8 cellular contexts compared by ENCODE assay signal in the genomic region with DNA sequence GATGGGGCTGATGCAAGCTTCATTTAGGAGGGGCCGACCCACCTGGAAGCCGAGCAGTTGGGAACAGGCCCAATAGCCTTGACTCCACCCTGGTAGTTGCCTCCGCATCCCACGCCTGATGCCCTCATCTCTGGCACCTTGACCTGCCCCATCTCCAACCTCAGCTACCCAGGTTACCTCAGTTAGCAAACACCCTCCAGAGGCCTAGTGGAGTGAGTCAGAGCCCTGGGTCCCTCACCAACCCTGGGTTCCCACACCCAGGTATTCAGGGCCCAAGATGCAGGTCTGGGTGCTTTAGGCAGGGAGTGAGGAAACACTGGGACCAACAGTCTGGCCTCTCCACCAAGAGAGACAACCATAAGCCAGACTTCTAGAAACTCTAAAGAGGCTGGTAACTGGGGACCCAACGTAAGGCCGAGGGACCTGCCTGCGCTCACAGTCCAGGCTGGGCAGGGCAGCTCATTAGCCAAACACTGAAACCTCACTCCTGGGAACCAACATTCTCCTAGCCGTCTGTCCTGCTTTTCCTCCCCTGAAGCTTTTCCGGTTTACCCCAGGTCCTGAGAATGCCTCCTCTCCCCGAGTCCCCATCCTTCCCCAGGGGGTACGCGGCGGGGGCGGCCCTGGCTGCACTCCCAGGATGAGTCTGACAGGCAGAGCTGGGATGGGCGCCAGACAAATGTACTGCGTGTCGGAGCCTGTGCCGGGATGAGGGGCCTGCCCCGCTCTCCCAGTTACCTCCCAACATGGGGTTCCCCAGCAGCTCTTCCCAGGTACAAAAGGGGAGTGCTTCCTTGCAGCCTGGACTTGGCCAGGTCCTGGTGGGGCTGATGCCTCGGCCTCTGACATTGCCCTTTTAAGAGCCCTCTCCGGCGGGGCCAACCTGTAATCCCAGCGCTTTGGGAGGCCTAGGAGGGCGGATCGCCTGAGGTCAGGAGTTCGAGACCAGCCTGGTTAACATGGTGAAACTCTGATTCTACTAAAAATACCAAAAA.
DNase-seq lines count a peak whose midpoint lies in the region; ATAC-seq and TF ChIP-seq lines count a peak whose summit lies in the region.

No MANE protein-coding gene starts in this region.

- no peaks in the 10 kb centered on the region for H3K4me1 ChIP-seq in MM.1S (ENCODE audit: low read length)

- ATAC-seq in GM19328 (IDR thresholded peaks at IDR 0.05; ENCODE audit: unreplicated experiment): no peak
- no peak for ATAC-seq in GM18873 (IDR thresholded peaks at IDR 0.05; ENCODE audit: low FRiP score, unreplicated experiment)

- H3K27me3 ChIP-seq in MM.1S (replicated peaks; ENCODE audit: insufficient read depth, low read length) (no peaks in the 10 kb centered on the region), brain microvascular endothelial cell (replicated peaks) (no peaks in the 10 kb centered on the region)

- H3K9me3 ChIP-seq in MM.1S (replicated peaks; ENCODE audit: insufficient read depth, low read length): no peaks in the 10 kb centered on the region

- H3K4me2 ChIP-seq in MM.1S (ENCODE audit: low read depth, low read length): no peak overlapping the region

- TF ChIP-seq CTCF in MM.1S (IDR thresholded peaks at IDR 0.05; ENCODE audit: low read length) (no peak), brain microvascular endothelial cell (IDR thresholded peaks at IDR 0.05; ENCODE audit: low read depth, low read length, missing control alignments) (no peak)

- no peaks in the 10 kb centered on the region for H3K79me2 ChIP-seq in MM.1S (ENCODE audit: low read length)

- no peaks in the 10 kb centered on the region for H4K20me1 ChIP-seq in MM.1S (ENCODE audit: insufficient read depth, low read length)

- H3K36me3 ChIP-seq in MM.1S (replicated peaks; ENCODE audit: insufficient read depth, low read length): no peaks in the 10 kb centered on the region
- H3K36me3 ChIP-seq in brain microvascular endothelial cell (replicated peaks): peaks cover 45% of the 10 kb centered on the region

- no peak overlapping the region for H3K4me3 ChIP-seq in MM.1S (ENCODE audit: low read length)
- no peak overlapping the region for H3K4me3 ChIP-seq in brain microvascular endothelial cell (ENCODE audit: low read depth, low read length)

- H3K27ac ChIP-seq in MM.1S (ENCODE audit: low read length): no peak overlapping the region
- H3K27ac ChIP-seq in brain microvascular endothelial cell: peak overlapping the region; percentile 43

- in situ Hi-C loops in brain microvascular endothelial cell (cut with HindIII; ENCODE audit: low pct_ligation_motif_present, low sequenced_read_pairs): no loop called here

- DNase-seq in COR-L47 (lab: John Stamatoyannopoulos, UW): peak; percentile 82
- peak; percentile 14 for DNase-seq in MM.1S
- peak; percentile 77 for DNase-seq in brain microvascular endothelial cell
- peak; percentile 57 for DNase-seq in islet precursor cell
- peak; percentile 53 for DNase-seq in superior temporal gyrus (ENCODE audit: extremely low spot score)
- no peak for DNase-seq in NK-92 (lab: John Stamatoyannopoulos, UW; ENCODE audit: unreplicated experiment)

- H2AFZ ChIP-seq in MM.1S (ENCODE audit: low read length): no peak overlapping the region

- H3K9me2 ChIP-seq in MM.1S (replicated peaks; ENCODE audit: insufficient read depth, low read length): no peaks in the 10 kb centered on the region

- no peaks in the 10 kb centered on the region for H3F3A ChIP-seq in MM.1S (ENCODE audit: insufficient read depth, low read length)

- H3K9ac ChIP-seq in MM.1S (ENCODE audit: low read length): no peak overlapping the region
